8 cellular contexts compared by ENCODE assay signal in genomic region chr19:45154064-45154827, GRCh38. TPM values are rescaled to one million over a fixed set of nuclear protein-coding genes. Genes with fewer than 3 reads are reported as not detected.
A peak's percentile ranks its signal among the peaks of the same experiment; 100 is the strongest.
DNase-seq lines count a peak whose midpoint lies in the region; ATAC-seq and TF ChIP-seq lines count a peak whose summit lies in the region.

No MANE protein-coding gene starts in this region.

- H3K14ac ChIP-seq in mesenchymal stem cell (ENCODE audit: low read length in 2 of 2): peak overlapping the region in 1 of 2 experiments; percentile 28

- H2AK5ac ChIP-seq in mesenchymal stem cell (ENCODE audit: low read length, severe bottlenecking): no peak overlapping the region

- ATAC-seq in GM21360 (IDR thresholded peaks at IDR 0.05; ENCODE audit: unreplicated experiment): no peak
- ATAC-seq in GM18520 (IDR thresholded peaks at IDR 0.05; ENCODE audit: unreplicated experiment): no peak

- no peak for TF ChIP-seq POLR2A in breast epithelium (IDR thresholded peaks at IDR 0.05)

- H4K91ac ChIP-seq in mesenchymal stem cell (ENCODE audit: low read length): peak overlapping the region; percentile 47

- H3K27me3 ChIP-seq in BE2C (peaks cover 13% of the 10 kb centered on the region), breast epithelium (peaks cover 2 to 14% of the 10 kb centered on the region in 2 donors), mesenchymal stem cell (ENCODE audit: control insufficient read depth in 1 of 2, insufficient read depth in 1 of 2, low read length in 2 of 2) (peaks cover 37 to 49% of the 10 kb centered on the region in 2 experiments)

- no peak overlapping the region for H2BK120ac ChIP-seq in mesenchymal stem cell (ENCODE audit: low read depth, low read length)

- TF ChIP-seq CTCF in BE2C (IDR thresholded peaks at IDR 0.05; ENCODE audit: low read depth, low read length) (no peak), breast epithelium (IDR thresholded peaks at IDR 0.05) (no peak)

- intact Hi-C loops in breast epithelium (cut with DNase I; ENCODE audit: low total_unique reads): no loop called here

- peaks cover 7% of the 10 kb centered on the region; the same call in 1 of the 2 replicates for H3K9me3 ChIP-seq in BE2C
- no peaks in the 10 kb centered on the region for H3K9me3 ChIP-seq in breast epithelium
- H3K9me3 ChIP-seq in mesenchymal stem cell (ENCODE audit: control insufficient read depth, low read length): peaks cover 2% of the 10 kb centered on the region

- WGBS in mesenchymal stem cell: 37% methylated on average over 19 of the region's 19 CpGs

- H3K36me3 ChIP-seq in BE2C (peaks cover 7% of the 10 kb centered on the region; the same call in 1 of the 2 replicates), breast epithelium (no peaks in the 10 kb centered on the region), mesenchymal stem cell (ENCODE audit: control insufficient read depth in 1 of 2, insufficient read depth in 2 of 2, low read depth in 1 of 2, low read length in 2 of 2) (peaks cover 9 to 38% of the 10 kb centered on the region in 2 experiments)

- H2BK5ac ChIP-seq in mesenchymal stem cell (ENCODE audit: low read depth, low read length, poor library complexity, severe bottlenecking): no peak overlapping the region

- no peak overlapping the region for H3K4ac ChIP-seq in mesenchymal stem cell (ENCODE audit: low read depth in 1 of 2, low read length in 2 of 2)

- H2AFZ ChIP-seq in mesenchymal stem cell (ENCODE audit: low read depth, low read length): no peak overlapping the region

- H3K27ac ChIP-seq in breast epithelium (no peak overlapping the region), mesenchymal stem cell (ENCODE audit: low read length, poor library complexity, severe bottlenecking) (no peak overlapping the region)

- peak overlapping the region in 1 of 2 experiments; percentile 67 for H3K18ac ChIP-seq in mesenchymal stem cell (ENCODE audit: low read depth in 1 of 2, low read length in 2 of 2)

- no peak overlapping the region for H2BK15ac ChIP-seq in mesenchymal stem cell (ENCODE audit: low read depth, poor library complexity, severe bottlenecking)

- peak overlapping the region in 1 of 2 experiments; percentile 16 for H2BK12ac ChIP-seq in mesenchymal stem cell (ENCODE audit: low read length in 2 of 2)

- H3K4me1 ChIP-seq in BE2C (peaks cover 4% of the 10 kb centered on the region), breast epithelium (peaks cover 19% of the 10 kb centered on the region in 2 donors), mesenchymal stem cell (ENCODE audit: control insufficient read depth, insufficient read depth, low read depth, low read length) (peaks cover 28% of the 10 kb centered on the region)

- peak overlapping the region; percentile 38 for H3K9ac ChIP-seq in mesenchymal stem cell (ENCODE audit: low read length)

- H3K4me3 ChIP-seq in BE2C (ENCODE audit: low read depth, low read length) (peak overlapping the region; percentile 41), breast epithelium (peak overlapping the region; percentile 18 to 64 (median 46)), mesenchymal stem cell (ENCODE audit: insufficient read depth in 1 of 2, low read depth in 1 of 2, low read length in 2 of 2) (peak overlapping the region; percentile 18 to 67)

- H3K23ac ChIP-seq in mesenchymal stem cell (ENCODE audit: low read length in 2 of 2): no peak overlapping the region

- DNase-seq in BE2C (peak; percentile 12), HuH-7 (ENCODE audit: low spot score) (peak; percentile 53), breast epithelium (ENCODE audit: low spot score in 2 of 2) (no peak), mesenchymal stem cell (peak; percentile 83), NCI-H128 (lab: John Stamatoyannopoulos, UW; ENCODE audit: unreplicated experiment) (no peak), NCI-H524 (lab: John Stamatoyannopoulos, UW) (no peak)

- peak overlapping the region; percentile 41 for H4K8ac ChIP-seq in mesenchymal stem cell (ENCODE audit: low read length)

- H3K79me1 ChIP-seq in mesenchymal stem cell (replicated peaks; ENCODE audit: low read length, poor library complexity, severe bottlenecking): no peaks in the 10 kb centered on the region

- H3K4me2 ChIP-seq in mesenchymal stem cell (ENCODE audit: low read length, poor library complexity, severe bottlenecking): peak overlapping the region; percentile 61

RNA-seq across cellular contexts. Expression of gene NKPD1, which starts 6.5 kb away (rescaled TPM):
- polyA plus RNA-seq in BE2C (2012; ENCODE audit: insufficient read depth, insufficient read length, low read depth): 0.17 TPM
- total RNA-seq in breast epithelium: 1 to 10 TPM in 2 of 3 donors, under 1 TPM in 1; 0.16 to 1.3 (median 1.0) TPM
- 0.01 TPM for polyA plus RNA-seq in mesenchymal stem cell (2013, experiment 1 of 2)
- 0.01 TPM for polyA plus RNA-seq in mesenchymal stem cell (2013, experiment 2 of 2)

RNA-seq across cellular contexts. Expression of gene TRAPPC6A, which starts 23.8 kb away (rescaled TPM):
- polyA plus RNA-seq in BE2C (2012; ENCODE audit: insufficient read depth, insufficient read length, low read depth): 26.1 TPM
- 10 to 100 TPM; 29.5 to 54.4 (median 34.7) TPM for total RNA-seq in breast epithelium
- polyA plus RNA-seq in mesenchymal stem cell (2013, experiment 1 of 2): 10.9 TPM
- polyA plus RNA-seq in mesenchymal stem cell (2013, experiment 2 of 2): 10.7 TPM

RNA-seq across cellular contexts. Expression of gene BLOC1S3, which starts 24.3 kb away (rescaled TPM):
- polyA plus RNA-seq in BE2C (2012; ENCODE audit: insufficient read depth, insufficient read length, low read depth): 12.6 TPM
- total RNA-seq in breast epithelium: 10 to 100 TPM; 10.2 to 13.0 (median 10.6) TPM
- 12.5 TPM for polyA plus RNA-seq in mesenchymal stem cell (2013, experiment 1 of 2)
- polyA plus RNA-seq in mesenchymal stem cell (2013, experiment 2 of 2): 12.4 TPM

Comparison
In these comparisons a context has a peak if more than half of its experiments do, and no peak if none do; other contexts are left out.
1. DNase-seq: peak in BE2C (single experiment), HuH-7 (single experiment) and mesenchymal stem cell (single experiment); none in breast epithelium (0 of 2), NCI-H128 (single experiment) and NCI-H524 (0 of 2).
2. Peak in every context shown above with its lines, with median percentiles within 50 percentile points of each other: H3K4me3 ChIP-seq.